Comparison of ENCODE assay signal across 27 cellular contexts in the genomic region with DNA sequence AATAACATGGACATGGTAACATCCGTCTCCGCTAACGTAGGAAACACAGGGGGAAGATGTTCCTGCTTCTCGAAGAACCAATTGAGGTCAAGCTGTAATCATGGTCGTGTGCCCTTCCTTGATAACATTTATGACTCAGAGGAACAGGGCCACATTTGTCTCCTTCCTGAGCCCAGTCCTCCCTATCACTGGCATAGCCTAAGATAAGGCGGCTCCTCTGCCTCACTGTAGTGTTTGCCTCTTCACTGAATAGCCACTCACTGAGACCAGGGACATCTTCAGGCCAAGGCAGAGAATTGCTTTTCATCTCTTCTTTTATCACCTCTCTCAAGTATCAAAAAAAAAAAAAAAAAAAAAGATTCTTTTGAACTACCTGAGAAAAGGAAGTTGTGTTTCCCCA. TPM values are rescaled to one million over a fixed set of nuclear protein-coding genes. Genes with fewer than 3 reads are reported as not detected.
DNase-seq lines count a peak whose midpoint lies in the region; ATAC-seq, FAIRE-seq and TF ChIP-seq lines count a peak whose summit lies in the region.
"Had no signal": no experiment of that assay in that cellular context is flagged by ENCODE, and none has a peak within 500 bp of the region (broad histone marks: within the 10 kb centered on the region; RNA-seq: fewer than 3 reads in every experiment).

No MANE protein-coding gene starts in this region.

- H3K79me2 ChIP-seq in K562 (ENCODE audit: control insufficient read depth, insufficient read depth, low read length), result no peaks in the 10 kb centered on the region

- no TSS peak for BruUV-seq in K562 (replicated peaks; lab: Mats Ljungman, UMichigan)

- no peak overlapping the region for H3K9ac ChIP-seq in K562 (ENCODE audit: insufficient read depth in 1 of 2, low read depth in 2 of 2, low read length in 2 of 2)

- 5% methylated on average over 6 of the region's 6 CpGs for WGBS in K562 (ENCODE audit: insufficient coverage, low coverage, missing lambda C conversion rate)
- 46 to 71% methylated on average over 6 of the region's 6 CpGs for WGBS in testis, 2 donors

- no peak overlapping the region for H2AFZ ChIP-seq in K562 (ENCODE audit: low read depth, low read length)
- H2AFZ ChIP-seq: PC-9 had no signal

- no peak for TF ChIP-seq POLR2A in GM12892 (IDR thresholded peaks at IDR 0.05; ENCODE audit: low read depth, low read length)
- no peak for TF ChIP-seq POLR2A in K562 (conservative IDR thresholded peaks at IDR 0.05)
- TF ChIP-seq POLR2A in testis (IDR thresholded peaks at IDR 0.05), result no peak
- TF ChIP-seq POLR2A in GM12891 (IDR thresholded peaks at IDR 0.05; ENCODE audit: low read depth, low read length), result no peak

- CTCF ChIA-PET in K562 (lab: Yijun Ruan, JAX; ENCODE audit: low intra/inter-chr PET ratio), result interaction anchor here (0.6 kb wide), 1 partner anchor 241 kb away, joined by 7 read pairs; no protein-coding TSS in a partner anchor

- intact Hi-C loops in K562 (cut with micrococcal nuclease), result no loop called here
- intact Hi-C loops in testis (cut with DNase I; ENCODE audit: low total_unique reads), result no loop called here

- no peak overlapping the region for H3K4me2 ChIP-seq in K562 (ENCODE audit: insufficient read depth, low read length)
- H3K4me2 ChIP-seq: PC-9 had no signal

- DNase-seq in GM12892 (ENCODE audit: insufficient read length) (no peak), SK-MEL-5 (ENCODE audit: low read depth, low spot score) (peak; percentile 16), K562 (ENCODE audit: extremely low read depth in 1 of 4, low spot score in 3 of 4) (peak in 1 of 4 experiments; percentile 30), testis (peak; percentile 50), GM12891 (ENCODE audit: insufficient read length, low spot score) (no peak)
- DNase-seq: BE2C; DMS79; EL; GDM1; Kasumi-1; NCI-H1105; NCI-H1436 treated with DMSO at 0.1 percent for 48 hours; NCI-H187 treated with DMSO at 0.1 percent for 48 hours; NCI-H446 treated with DMSO at 0.1 percent for 48 hours; NCI-H526; NCI-H82; NK-92 treated with Interleukin-12 subunit alpha and Interleukin-12 subunit beta, amount 100 ng/mL, for 24 hours; PC-9; Right ventricle myocardium superior had no signal

- H3K4me1 ChIP-seq in K562 (replicated peaks in 1 of 2; ENCODE audit: control insufficient read depth in 2 of 2, insufficient read depth in 2 of 2, low read length in 2 of 2), result peaks cover 0 to 10% of the 10 kb centered on the region in 2 experiments; a peak in 3 of 5 replicates
- H3K4me1 ChIP-seq in testis, result no peaks in the 10 kb centered on the region
- H3K4me1 ChIP-seq: BE2C had no signal

- H3K27ac ChIP-seq in K562 (ENCODE audit: extremely low read depth, low read depth, low read length), result no peak overlapping the region
- no peak overlapping the region for H3K27ac ChIP-seq in testis
- H3K27ac ChIP-seq: PC-9, SK-N-MC had no signal

- H3K27me3 ChIP-seq in K562 (ENCODE audit: control insufficient read depth in 2 of 2, insufficient read depth in 2 of 2, low read length in 2 of 2) (peaks cover 0 to 17% of the 10 kb centered on the region in 2 experiments; a peak in 3 of 5 replicates), testis (no peaks in the 10 kb centered on the region)

- H3K4me3 ChIP-seq in K562, result no peak overlapping the region
- no peak overlapping the region for H3K4me3 ChIP-seq in testis
- H3K4me3 ChIP-seq: GM12878, PC-9, SK-N-MC had no signal

- POLR2A ChIA-PET in K562 (lab: Yijun Ruan, JAX), result no interaction called here

- H3K9me3 ChIP-seq in K562 (replicated peaks; ENCODE audit: control insufficient read depth, insufficient read depth, low read depth, low read length) (no peaks in the 10 kb centered on the region), testis (no peaks in the 10 kb centered on the region)
- H3K9me3 ChIP-seq: BE2C had no signal

- no peak for TF ChIP-seq EP300 in K562 (IDR thresholded peaks at IDR 0.05; ENCODE audit: low read length)

- H3K9me1 ChIP-seq in K562 (ENCODE audit: control insufficient read depth, insufficient read depth, low read length), result no peaks in the 10 kb centered on the region

- peak; percentile 24 for FAIRE-seq in GM12892 (lab: Jason Lieb, UNC)
- no peak for FAIRE-seq in K562 (lab: Jason Lieb, UNC)
- no peak for FAIRE-seq in GM12891 (lab: Jason Lieb, UNC)
- FAIRE-seq: GM12878, GM19239, HepG2 had no signal

- H3K36me3 ChIP-seq in K562 (ENCODE audit: control insufficient read depth, insufficient read depth, low read length) (no peaks in the 10 kb centered on the region), testis (ENCODE audit: low read depth, missing control alignments) (no peaks in the 10 kb centered on the region)
- H3K36me3 ChIP-seq: BE2C had no signal

- in situ Hi-C loops in SK-MEL-5 (cut with HindIII; ENCODE audit: low pct_unique_long_range_greater_than_20kb, low sequenced_read_pairs), result no loop called here
- in situ Hi-C loops in K562 (cut with MboI), result no loop called here

- no peak for TF ChIP-seq RAD21 in K562 (CRISPR knock-in tag; conservative IDR thresholded peaks at IDR 0.05 in 1 of 2, IDR thresholded peaks at IDR 0.05 in 1 of 2)

- TF ChIP-seq CTCF in K562 (IDR thresholded peaks at IDR 0.05 in 2 of 3, conservative IDR thresholded peaks at IDR 0.05 in 1 of 3; ENCODE audit: insufficient read depth in 2 of 3, low read depth in 1 of 3, low read length in 3 of 3) (peak in 1 of 3 experiments; percentile 11; a peak in 1 of 6 replicates), testis (IDR thresholded peaks at IDR 0.05) (no peak)

- no peaks in the 10 kb centered on the region for H4K20me1 ChIP-seq in K562 (replicated peaks; ENCODE audit: control insufficient read depth, insufficient read depth, low read length)

- no peak for ATAC-seq in K562
- ATAC-seq in HG03460 (IDR thresholded peaks at IDR 0.05; ENCODE audit: unreplicated experiment), result no peak
- ATAC-seq in HG02870 (IDR thresholded peaks at IDR 0.05; ENCODE audit: unreplicated experiment), result no peak
- ATAC-seq: GM12878, HepG2 had no signal

TF ChIP-seq in K562, 482 proteins besides CTCF, POLR2A, EP300 and RAD21 (continues in another document):
- TF ChIP-seq, protein P1, sequence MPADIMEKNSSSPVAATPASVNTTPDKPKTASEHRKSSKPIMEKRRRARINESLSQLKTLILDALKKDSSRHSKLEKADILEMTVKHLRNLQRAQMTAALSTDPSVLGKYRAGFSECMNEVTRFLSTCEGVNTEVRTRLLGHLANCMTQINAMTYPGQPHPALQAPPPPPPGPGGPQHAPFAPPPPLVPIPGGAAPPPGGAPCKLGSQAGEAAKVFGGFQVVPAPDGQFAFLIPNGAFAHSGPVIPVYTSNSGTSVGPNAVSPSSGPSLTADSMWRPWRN (IDR thresholded peaks at IDR 0.05; ENCODE audit: low read depth), result 0 out of 2 replicates have a peak, but pooled peaks have one; percentile 14
- no peak for TF ChIP-seq MCM2 (IDR thresholded peaks at IDR 0.05; ENCODE audit: low read depth)
- no peak for TF ChIP-seq RBM15 (IDR thresholded peaks at IDR 0.05; ENCODE audit: insufficient read depth, low read length)
- no peak for TF ChIP-seq SNRNP70 (optimal IDR thresholded peaks at IDR 0.05; ENCODE audit: low read depth, low read length)
- TF ChIP-seq SOX6 (IDR thresholded peaks at IDR 0.05), result no peak
- no peak for TF ChIP-seq ZNF695 (CRISPR knock-in tag; IDR thresholded peaks at IDR 0.05)

TF ChIP-seq in GM12891, 5 proteins besides CTCF, POLR2A, EP300 and RAD21:
- TF ChIP-seq PAX5 (IDR thresholded peaks at IDR 0.05; ENCODE audit: insufficient read depth, low read length, severe bottlenecking), result no peak
- no peak for TF ChIP-seq POLR2AphosphoS5 (IDR thresholded peaks at IDR 0.05; ENCODE audit: low read depth, low read length)
- no peak for TF ChIP-seq SPI1 (IDR thresholded peaks at IDR 0.05; ENCODE audit: low read depth, low read length)

RNA-seq across cellular contexts. Expression of gene GRM8, which starts 5.4 kb away (rescaled TPM):
- 0.64 TPM for polyA plus RNA-seq in GM12892 (2012; ENCODE audit: missing spikeins)
- not detected in 2 replicates for total RNA-seq in SK-MEL-5 (2014; rRNA removed; shearing (Covaris generic))
- 0.01 and 0.13 TPM in 2 replicates for polyA plus RNA-seq in SK-MEL-5 (2015; cell fraction: cytosol; rRNA removed)
- polyA plus RNA-seq in SK-MEL-5 (2015; cell fraction: nucleus; rRNA removed), result not detected in 2 replicates
- 0.35 TPM in 1 of 2 replicates, not detected in the other for total RNA-seq in K562 (2011; cell fraction: chromatin; rRNA removed; ENCODE audit: low replicate concordance)
- total RNA-seq in K562 (2011; cell fraction: nucleolus; rRNA removed), result 0.33 TPM in 1 of 2 replicates, not detected in the other
- not detected in 2 replicates for total RNA-seq in K562 (2011; cell fraction: nucleoplasm; rRNA removed)
- total RNA-seq in K562 (2014; rRNA removed), result not detected in 2 replicates
- not detected in 2 replicates for total RNA-seq in K562 (2014; rRNA removed; fragmentation: Illumina TruSeq; extraction: Trizol)
- total RNA-seq in K562 (2015; rRNA removed; fragmentation: Illumina TruSeq; extraction: Trizol), result not detected in 2 replicates
- total RNA-seq in K562 (2021), result 0.13 TPM in 1 of 2 replicates, not detected in the other
- 0.13 TPM in 1 of 2 replicates, not detected in the other for polyA plus RNA-seq in K562 (2011; rRNA removed)
- 0.04 and 0.18 TPM in 2 replicates for polyA plus RNA-seq in K562 (2011; cell fraction: cytosol; rRNA removed)
- not detected in 2 replicates for polyA plus RNA-seq in K562 (2011; cell fraction: nucleus; rRNA removed)
- polyA plus RNA-seq in K562 (2012), result 0.09 and 0.10 TPM in 2 replicates
- not detected in 2 replicates for polyA plus RNA-seq in K562 (2014; fragmentation: Illumina TruSeq; extraction: Trizol)
- not detected for polyA plus RNA-seq in K562 (2014; fragmentation: Nextera tagmentation; extraction: Ambion mirVana)
- polyA plus RNA-seq in K562 (2014; rRNA removed), result not detected in 2 replicates
- not detected in 2 replicates for polyA minus RNA-seq in K562 (2011; rRNA and poly(A)+ RNA removed)
- polyA minus RNA-seq in K562 (2011; cell fraction: cytosol; rRNA and poly(A)+ RNA removed), result not detected in 2 replicates
- 0.44 TPM in 1 of 2 replicates, not detected in the other for polyA minus RNA-seq in K562 (2011; cell fraction: nucleus; rRNA and poly(A)+ RNA removed)
- 1 to 10 TPM; 7.1 TPM for total RNA-seq in testis
- polyA plus RNA-seq in testis (ENCODE audit: insufficient read depth, low read depth, low replicate concordance), result 8.2 TPM
- 0.24 TPM for polyA plus RNA-seq in GM12891 (2012; ENCODE audit: low read depth, missing spikeins)
- total RNA-seq: HepG2; PC-9; Right ventricle myocardium superior; RPMI7951; T-helper 1 cell treated with Interleukin-12 subunit alpha and Interleukin-12 subunit beta and Interleukin-4 antibody, amounts not matched to agents 30 ng/mL and 1 ng/mL, for 36 hours had no signal
- polyA plus RNA-seq: HepG2 had no signal

Comparison
In these comparisons a context has a peak if more than half of its experiments do, and no peak if none do; other contexts are left out.
1. DNase-seq: peak in SK-MEL-5 (single experiment) and testis (single experiment); none in GM12892 (single experiment) and GM12891 (single experiment).